Comparison of ENCODE assay signal across 8 cellular contexts in genomic region chr3:157447026-157447694, GRCh38. TPM values are rescaled to one million over a fixed set of nuclear protein-coding genes. Genes with fewer than 3 reads are reported as not detected.
A peak's percentile ranks its signal among the peaks of the same experiment; 100 is the strongest.
DNase-seq lines count a peak whose midpoint lies in the region; ATAC-seq, FAIRE-seq and TF ChIP-seq lines count a peak whose summit lies in the region.

No MANE protein-coding gene starts in this region.

- TF ChIP-seq RAD21 in liver (IDR thresholded peaks at IDR 0.05) (peak; percentile 15 to 41), HepG2 (CRISPR knock-in tag; IDR thresholded peaks at IDR 0.05) (no peak)

- H3K9me3 ChIP-seq in liver (ENCODE audit: control insufficient read depth in 4 of 4, low read length in 3 of 4) (no peaks in the 10 kb centered on the region), HepG2 (ENCODE audit: low read length) (no peaks in the 10 kb centered on the region)

- in situ Hi-C loops in HepG2 (cut with HindIII; ENCODE audit: extremely low pct_ligation_motif_present, low pct_unique_long_range_greater_than_20kb): no loop called here

- DNase-seq in HepG2 (ENCODE audit: low spot score): no peak
- peak; percentile 16 for DNase-seq in RWPE1 (ENCODE audit: low spot score)
- DNase-seq in fibroblast of villous mesenchyme (ENCODE audit: low read depth): peak; percentile 62
- DNase-seq in NCI-H2107 treated with DMSO at 0.1 percent for 48 hours (lab: John Stamatoyannopoulos, UW; ENCODE audit: unreplicated experiment): no peak

- FAIRE-seq in HepG2 (lab: Jason Lieb, UNC): no peak

- H3K4me1 ChIP-seq in liver (ENCODE audit: control insufficient read depth in 4 of 4, insufficient read depth in 4 of 4, low read length in 3 of 4) (no peaks in the 10 kb centered on the region), HepG2 (ENCODE audit: insufficient read depth, low read length) (no peaks in the 10 kb centered on the region)

- H3K79me2 ChIP-seq in HepG2 (ENCODE audit: insufficient read depth, low read length): no peaks in the 10 kb centered on the region

- H4K20me1 ChIP-seq in HepG2 (ENCODE audit: insufficient read depth, low read length): no peaks in the 10 kb centered on the region

- intact Hi-C loops in HepG2 (cut with micrococcal nuclease; ENCODE audit: unreplicated experiment): no loop called here

- no peak overlapping the region for H3K9ac ChIP-seq in liver (ENCODE audit: low read depth in 1 of 2, low read length in 2 of 2)
- no peak overlapping the region for H3K9ac ChIP-seq in HepG2 (ENCODE audit: insufficient read depth, low read depth, low read length)

- BruUV-seq in HepG2 (replicated peaks; lab: Mats Ljungman, UMichigan): no TSS peak

- no peak for TF ChIP-seq POLR2A in HepG2 (IDR thresholded peaks at IDR 0.05; ENCODE audit: insufficient read depth in 1 of 2, low read depth in 2 of 2, low read length in 2 of 2)

- CTCF ChIA-PET in HepG2 (lab: Yijun Ruan, JAX; ENCODE audit: low intra/inter-chr PET ratio, low total read pairs) (no interaction called here), RWPE1 (lab: Yijun Ruan, JAX) (no interaction called here)

- H3K27me3 ChIP-seq in liver (ENCODE audit: control insufficient read depth in 4 of 4, insufficient read depth in 4 of 4, low read length in 3 of 4) (no peaks in the 10 kb centered on the region), HepG2 (ENCODE audit: control insufficient read depth in 1 of 2, insufficient read depth in 2 of 2, low read length in 2 of 2) (no peaks in the 10 kb centered on the region)

- no peak overlapping the region for H3K4me2 ChIP-seq in HepG2 (ENCODE audit: low read depth, low read length)

- H3K27ac ChIP-seq in liver (ENCODE audit: low read depth in 1 of 2, low read length in 2 of 2) (no peak overlapping the region), HepG2 (ENCODE audit: extremely low read length, insufficient read depth, low read length) (no peak overlapping the region), RWPE1 (no peak overlapping the region)

- 65% methylated on average over 3 of the region's 3 CpGs for WGBS in liver
- WGBS in HepG2 (ENCODE audit: low lambda C conversion rate): 0% methylated on average over 3 of the region's 3 CpGs

- H3K36me3 ChIP-seq in liver (ENCODE audit: control insufficient read depth in 4 of 4, insufficient read depth in 3 of 4, low read depth in 1 of 4, low read length in 3 of 4) (no peaks in the 10 kb centered on the region), HepG2 (replicated peaks in 1 of 2; ENCODE audit: control insufficient read depth in 1 of 2, insufficient read depth in 2 of 2, low read length in 2 of 2) (no peaks in the 10 kb centered on the region)

- ATAC-seq in HepG2 (no peak; the same call in 2 of the 3 replicates), HG03135 (IDR thresholded peaks at IDR 0.05; ENCODE audit: unreplicated experiment) (no peak), GM18511 (IDR thresholded peaks at IDR 0.05; ENCODE audit: unreplicated experiment) (no peak), GM18519 (IDR thresholded peaks at IDR 0.05; ENCODE audit: low FRiP score, unreplicated experiment) (no peak)

- H3K4me3 ChIP-seq in liver (ENCODE audit: low read depth in 1 of 3, low read length in 3 of 3): no peak overlapping the region
- no peak overlapping the region for H3K4me3 ChIP-seq in HepG2 (replicated peaks in 1 of 3; ENCODE audit: insufficient read depth in 1 of 3, low read depth in 2 of 3, low read length in 3 of 3)
- no peak overlapping the region for H3K4me3 ChIP-seq in fibroblast of villous mesenchyme (ENCODE audit: low read depth, low read length)

- TF ChIP-seq CTCF in liver (IDR thresholded peaks at IDR 0.05; ENCODE audit: low read depth, low read length, missing input control) (no peak), HepG2 (CRISPR knock-in tag; IDR thresholded peaks at IDR 0.05) (no peak), RWPE1 (conservative IDR thresholded peaks at IDR 0.05; ENCODE audit: low read depth) (peak; percentile 74), fibroblast of villous mesenchyme (IDR thresholded peaks at IDR 0.05; ENCODE audit: insufficient read depth, low read depth, low read length) (peak; percentile 80)

- POLR2A ChIA-PET in HepG2 (lab: Yijun Ruan, JAX): no interaction called here
- POLR2A ChIA-PET in RWPE1 (lab: Yijun Ruan, JAX; ENCODE audit: low non-redundant PET): no interaction called here

- no peak overlapping the region for H2AFZ ChIP-seq in HepG2 (ENCODE audit: low read length)

- no peak for TF ChIP-seq EP300 in HepG2 (IDR thresholded peaks at IDR 0.05; ENCODE audit: low read depth in 2 of 2, low read length in 2 of 2)
- no peak for TF ChIP-seq EP300 in HepG2 (CRISPR knock-in tag; IDR thresholded peaks at IDR 0.05; ENCODE audit: borderline replicate concordance)

TF ChIP-seq in liver, 16 proteins besides CTCF, POLR2A, EP300 and RAD21 (continues in another document):
- TF ChIP-seq SP1 (IDR thresholded peaks at IDR 0.05) (no peak), YY1 (IDR thresholded peaks at IDR 0.05) (no peak), HNF4A (conservative IDR thresholded peaks at IDR 0.05) (no peak), JUND (IDR thresholded peaks at IDR 0.05) (no peak)

TF ChIP-seq in HepG2, 621 proteins besides CTCF, POLR2A, EP300 and RAD21 (continues in another document):
- TF ChIP-seq MXD3 (CRISPR knock-in tag; IDR thresholded peaks at IDR 0.05) (no peak), MATR3 (CRISPR knock-in tag; IDR thresholded peaks at IDR 0.05) (no peak), ZNF17 (CRISPR knock-in tag; IDR thresholded peaks at IDR 0.05) (no peak)

RNA-seq across cellular contexts. Expression of gene PTX3, which starts 10.5 kb away (rescaled TPM):
- total RNA-seq in liver (under 1 TPM; 0.17 to 0.28 TPM), HepG2 (2016; rRNA removed; fragmentation: Illumina TruSeq; extraction: Trizol) (not detected in 2 replicates), fibroblast of villous mesenchyme (22.5 and 47.0 TPM in 2 replicates)
- polyA plus RNA-seq in liver (under 1 TPM in 1 of 2 donors, not detected in 1; 0.66 TPM), HepG2 (2011; rRNA removed) (not detected in 2 replicates)
- not detected in 2 replicates for total RNA-seq in HepG2 (2016; cell fraction: cytosol; rRNA removed; fragmentation: Illumina TruSeq; extraction: Trizol; ENCODE audit: low read depth)
- total RNA-seq in HepG2 (2016; cell fraction: insoluble cytoplasmic fraction; rRNA removed; fragmentation: Illumina TruSeq; extraction: Trizol): not detected in 2 replicates
- total RNA-seq in HepG2 (2016; cell fraction: membrane; rRNA removed; fragmentation: Illumina TruSeq; extraction: Trizol): not detected in 2 replicates
- total RNA-seq in HepG2 (2016; cell fraction: nucleus; rRNA removed; fragmentation: Illumina TruSeq; extraction: Trizol): not detected in 2 replicates
- not detected in 2 replicates for polyA plus RNA-seq in HepG2 (2011; cell fraction: cytosol; rRNA removed)
- not detected in 2 replicates for polyA plus RNA-seq in HepG2 (2011; cell fraction: nucleus; rRNA removed)
- not detected in 2 replicates for polyA plus RNA-seq in HepG2 (2012)
- polyA plus RNA-seq in HepG2 (2016; cell fraction: cytosol; fragmentation: Illumina TruSeq; extraction: Trizol; ENCODE audit: low read depth): not detected in 2 replicates
- polyA plus RNA-seq in HepG2 (2016; cell fraction: insoluble cytoplasmic fraction; fragmentation: Illumina TruSeq; extraction: Trizol; ENCODE audit: low read depth): not detected in 2 replicates
- polyA plus RNA-seq in HepG2 (2016; cell fraction: membrane; fragmentation: Illumina TruSeq; extraction: Trizol; ENCODE audit: low read depth): not detected in 2 replicates
- not detected in 2 replicates for polyA plus RNA-seq in HepG2 (2016; cell fraction: nucleus; fragmentation: Illumina TruSeq; extraction: Trizol; ENCODE audit: insufficient read depth, low read depth)
- polyA minus RNA-seq in HepG2 (2011; rRNA and poly(A)+ RNA removed; ENCODE audit: low replicate concordance): 0.14 TPM in 1 of 2 replicates, not detected in the other
- polyA minus RNA-seq in HepG2 (2011; cell fraction: cytosol; rRNA and poly(A)+ RNA removed): not detected in 2 replicates
- polyA minus RNA-seq in HepG2 (2011; cell fraction: nucleus; rRNA and poly(A)+ RNA removed): not detected in 2 replicates

RNA-seq across cellular contexts. Expression of gene VEPH1, which starts 56.1 kb away (rescaled TPM):
- total RNA-seq in liver (1 to 10 TPM in 1 of 2 donors, under 1 TPM in 1; 0.65 to 1.7 TPM), HepG2 (2016; rRNA removed; fragmentation: Illumina TruSeq; extraction: Trizol) (not detected in 2 replicates), fibroblast of villous mesenchyme (8.6 and 10.3 TPM in 2 replicates)
- polyA plus RNA-seq in liver (1 to 10 TPM in 1 of 2 donors, under 1 TPM in 1; 0.60 to 3.3 TPM), HepG2 (2011; rRNA removed) (not detected in 2 replicates)
- total RNA-seq in HepG2 (2016; cell fraction: cytosol; rRNA removed; fragmentation: Illumina TruSeq; extraction: Trizol; ENCODE audit: low read depth): not detected in 2 replicates
- not detected in 2 replicates for total RNA-seq in HepG2 (2016; cell fraction: insoluble cytoplasmic fraction; rRNA removed; fragmentation: Illumina TruSeq; extraction: Trizol)
- total RNA-seq in HepG2 (2016; cell fraction: membrane; rRNA removed; fragmentation: Illumina TruSeq; extraction: Trizol): not detected in 2 replicates
- total RNA-seq in HepG2 (2016; cell fraction: nucleus; rRNA removed; fragmentation: Illumina TruSeq; extraction: Trizol): not detected in 2 replicates
- polyA plus RNA-seq in HepG2 (2011; cell fraction: cytosol; rRNA removed): not detected in 2 replicates
- polyA plus RNA-seq in HepG2 (2011; cell fraction: nucleus; rRNA removed): not detected in 2 replicates
- polyA plus RNA-seq in HepG2 (2012): not detected in 2 replicates
- not detected in 2 replicates for polyA plus RNA-seq in HepG2 (2016; cell fraction: cytosol; fragmentation: Illumina TruSeq; extraction: Trizol; ENCODE audit: low read depth)
- polyA plus RNA-seq in HepG2 (2016; cell fraction: insoluble cytoplasmic fraction; fragmentation: Illumina TruSeq; extraction: Trizol; ENCODE audit: low read depth): not detected in 2 replicates
- not detected in 2 replicates for polyA plus RNA-seq in HepG2 (2016; cell fraction: membrane; fragmentation: Illumina TruSeq; extraction: Trizol; ENCODE audit: low read depth)
- not detected in 2 replicates for polyA plus RNA-seq in HepG2 (2016; cell fraction: nucleus; fragmentation: Illumina TruSeq; extraction: Trizol; ENCODE audit: insufficient read depth, low read depth)
- 8.7 TPM in 1 of 2 replicates, not detected in the other for polyA minus RNA-seq in HepG2 (2011; rRNA and poly(A)+ RNA removed; ENCODE audit: low replicate concordance)
- not detected in 2 replicates for polyA minus RNA-seq in HepG2 (2011; cell fraction: cytosol; rRNA and poly(A)+ RNA removed)
- polyA minus RNA-seq in HepG2 (2011; cell fraction: nucleus; rRNA and poly(A)+ RNA removed): not detected in 2 replicates

Comparison
In these comparisons a context has a peak if more than half of its experiments do, and no peak if none do; other contexts are left out.
1. CTCF ChIP-seq: peak in RWPE1 (single experiment) and fibroblast of villous mesenchyme (single experiment); none in liver (single experiment) and HepG2 (single experiment).
2. DNase-seq: peak in RWPE1 (single experiment) and fibroblast of villous mesenchyme (single experiment); none in HepG2 (single experiment) and NCI-H2107 treated with DMSO at 0.1 percent for 48 hours (single experiment).
3. RNA of gene PTX3, which starts 10.5 kb away (total RNA-seq): 22.5 to 47.0 TPM in fibroblast of villous mesenchyme; 0.17 to 0.28 TPM in liver and not detected in HepG2; every median in the first group is over 10 times any median in the second.